ENCODE assay signal across 1 cellular context in the genomic region with DNA sequence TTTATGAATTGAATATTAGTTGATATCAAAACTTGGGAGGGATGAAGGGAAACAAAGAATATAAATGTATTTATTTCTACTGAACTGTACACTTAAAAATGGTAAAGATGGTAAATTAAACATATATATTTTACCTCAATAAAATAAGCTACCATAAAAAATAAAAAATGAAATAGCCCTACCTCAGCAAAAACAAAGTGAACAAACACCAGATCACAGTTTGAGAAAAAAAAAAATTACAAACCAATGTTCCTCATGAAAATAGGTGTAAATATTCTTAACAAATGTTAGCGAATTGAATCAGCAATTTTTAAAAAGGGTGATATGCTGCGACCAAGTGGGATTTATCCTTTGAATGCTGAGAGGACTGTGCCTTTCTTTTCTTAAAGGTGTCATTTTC.
TF ChIP-seq lines count a peak whose summit lies in the region.

No MANE protein-coding gene starts in this region.

TF ChIP-seq in IMR-90, 13 proteins besides CTCF, POLR2A, EP300 and RAD21 (continued from another document):
- TF ChIP-seq RCOR1 (IDR thresholded peaks at IDR 0.05; ENCODE audit: insufficient replicate concordance, low read length): no peak
TF ChIP-seq in IMR-90: peak in this region for 1.
